ENCODE assay signal across 11 cellular contexts in the genomic region with DNA sequence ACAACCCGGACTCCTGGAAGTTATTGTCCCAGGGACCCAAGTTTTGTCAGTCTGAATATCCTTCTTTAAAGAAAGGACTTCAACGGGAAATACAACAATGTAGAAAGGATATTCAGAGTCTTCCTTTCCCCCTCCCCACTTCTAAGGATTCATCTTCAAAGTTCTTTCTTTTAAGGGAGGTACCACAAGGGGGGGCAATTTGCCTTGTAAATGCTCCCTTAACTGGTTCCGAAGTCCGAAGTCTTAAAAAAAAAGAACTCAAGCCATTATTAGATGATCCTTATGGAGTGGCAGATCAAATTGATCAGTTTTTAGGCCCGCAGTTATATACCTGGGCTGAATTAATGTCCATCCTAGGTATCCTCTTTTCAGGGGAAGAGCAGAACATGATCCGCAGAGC. TPM values are rescaled to one million over a fixed set of nuclear protein-coding genes. Genes with fewer than 3 reads are reported as not detected.
DNase-seq lines count a peak whose midpoint lies in the region; ATAC-seq, FAIRE-seq and TF ChIP-seq lines count a peak whose summit lies in the region.
"Had no signal": no experiment of that assay in that cellular context is flagged by ENCODE, and none has a peak within 500 bp of the region (broad histone marks: within the 10 kb centered on the region; RNA-seq: fewer than 3 reads in every experiment).

No MANE protein-coding gene starts in this region.

- no peak overlapping the region for H3K4me3 Mint-ChIP-seq in endodermal cell
- H3K4me3 Mint-ChIP-seq in osteocyte (ENCODE audit: unreplicated experiment), result no peak overlapping the region

- DNase-seq in ELF-1 (ENCODE audit: low read depth, low spot score) (peak; percentile 32), M059J (ENCODE audit: low read depth) (peak; percentile 24), endodermal cell (peak; percentile 67), osteocyte (ENCODE audit: extremely low spot score, unreplicated experiment) (no peak), urothelium cell line (ENCODE audit: low spot score) (no peak)
- DNase-seq in effector CD8-positive, alpha-beta T cell (lab: John Stamatoyannopoulos, UW), result no peak
- DNase-seq: naive B cell; NCI-H1694; SIG-M5; stimulated activated CD4-positive, alpha-beta T cell treated with anti-CD3 and anti-CD28 coated beads, Interleukin-4, amount 100 ng/mL, for 4 hours had no signal

- 76 to 79% methylated on average over 3 to 6 of the region's 6 CpGs for WGBS in endodermal cell (ENCODE audit: insufficient coverage in 1 of 2, insufficient read length in 1 of 2), 2 experiments

- H3K27me3 ChIP-seq in endodermal cell (ENCODE audit: control insufficient read depth, insufficient read depth, low read length, poor library complexity, severe bottlenecking), result peaks cover 8% of the 10 kb centered on the region

- peaks cover 49% of the 10 kb centered on the region for H3K9me3 ChIP-seq in endodermal cell (ENCODE audit: control insufficient read depth, low read length)

- no peaks in the 10 kb centered on the region for H3K4me1 ChIP-seq in endodermal cell (ENCODE audit: control insufficient read depth, insufficient read depth, low read length)

- no peak for FAIRE-seq in urothelium cell line (lab: Jason Lieb, UNC)

- H3K27ac Mint-ChIP-seq in endodermal cell (no peak overlapping the region), osteocyte (ENCODE audit: unreplicated experiment) (no peak overlapping the region)
- H3K27ac Mint-ChIP-seq: naive B cell had no signal

- peaks cover 22% of the 10 kb centered on the region for H3K27me3 Mint-ChIP-seq in endodermal cell (ENCODE audit: insufficient read depth)
- peaks cover 49% of the 10 kb centered on the region for H3K27me3 Mint-ChIP-seq in osteocyte (ENCODE audit: unreplicated experiment)

- peak; percentile 80 for TF ChIP-seq CTCF in endodermal cell (conservative IDR thresholded peaks at IDR 0.05)
- TF ChIP-seq CTCF in osteocyte (IDR thresholded peaks at IDR 0.05), result peak; percentile 21

- H3K4me1 Mint-ChIP-seq in endodermal cell (no peaks in the 10 kb centered on the region), osteocyte (ENCODE audit: unreplicated experiment) (no peaks in the 10 kb centered on the region)
- H3K4me1 Mint-ChIP-seq: naive B cell had no signal

- no peak overlapping the region for H3K4me3 ChIP-seq in endodermal cell (ENCODE audit: low read length)

- H3K36me3 Mint-ChIP-seq in endodermal cell (ENCODE audit: low read depth) (peaks cover 3% of the 10 kb centered on the region), osteocyte (ENCODE audit: unreplicated experiment) (no peaks in the 10 kb centered on the region)

- H3K9ac ChIP-seq in endodermal cell (ENCODE audit: extremely low read depth, low read length, poor library complexity, severe bottlenecking), result no peak overlapping the region

- ATAC-seq in HG03025 (IDR thresholded peaks at IDR 0.05; ENCODE audit: low FRiP score, unreplicated experiment), result no peak

- H3K36me3 ChIP-seq in endodermal cell (ENCODE audit: control insufficient read depth, insufficient read depth, low read length), result no peaks in the 10 kb centered on the region

- no peak overlapping the region for H3K27ac ChIP-seq in endodermal cell (ENCODE audit: low read depth, low read length)

- H3K9me3 Mint-ChIP-seq in endodermal cell (peaks cover 31% of the 10 kb centered on the region), osteocyte (ENCODE audit: unreplicated experiment) (peaks cover 35% of the 10 kb centered on the region)

RNA-seq across cellular contexts. Expression of gene SERINC2, which starts 47.0 kb away (rescaled TPM):
- 134 and 164 TPM in 2 replicates for total RNA-seq in M059J (2014; rRNA removed; shearing (Covaris generic))
- 10 to 100 TPM; 25.9 to 35.1 TPM for total RNA-seq in endodermal cell
- polyA plus RNA-seq in endodermal cell (2013, experiment 1 of 2), result 37.5 TPM
- 31.6 TPM for polyA plus RNA-seq in endodermal cell (2013, experiment 2 of 2)
- 4.2 and 4.5 TPM in 2 replicates for total RNA-seq in osteocyte

Comparison
In these comparisons a context has a peak if more than half of its experiments do, and no peak if none do; other contexts are left out.
1. DNase-seq: peak in ELF-1 (single experiment), M059J (single experiment) and endodermal cell (single experiment); none in osteocyte (single experiment), urothelium cell line (single experiment) and effector CD8-positive, alpha-beta T cell (single experiment).